In the genomic region with DNA sequence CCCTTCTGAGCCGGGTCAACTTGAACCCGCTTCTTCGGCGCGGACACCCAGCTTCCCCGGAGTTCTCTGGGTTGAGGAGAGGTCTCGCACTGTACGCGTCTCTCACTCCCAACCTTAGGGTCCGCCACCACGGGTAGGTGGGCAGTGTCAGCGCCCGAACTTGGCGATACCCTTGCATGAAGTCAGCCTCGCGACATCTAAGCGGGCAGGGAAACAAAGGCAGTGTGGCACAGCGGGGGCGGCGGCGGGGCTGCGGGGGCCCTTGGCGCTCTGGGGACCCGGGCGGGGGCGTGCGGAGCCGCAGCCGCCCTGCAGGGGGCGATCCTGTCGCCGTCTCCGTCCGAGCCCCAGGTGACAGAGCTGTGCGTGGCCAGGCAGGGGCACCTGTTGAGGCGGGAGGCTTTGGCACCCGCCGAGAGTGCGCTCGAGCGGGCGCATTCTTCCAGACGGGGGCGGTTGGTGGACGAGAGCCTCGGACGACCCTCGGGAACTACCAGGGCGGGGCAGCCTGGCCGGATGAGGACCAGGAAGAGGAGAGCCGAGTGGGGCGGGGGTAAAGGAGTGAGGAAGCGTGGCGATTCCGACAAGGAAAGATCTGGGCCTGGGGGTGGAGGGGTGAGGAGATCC, we compare ENCODE assay signal across 9 cellular contexts. TPM values are rescaled to one million over a fixed set of nuclear protein-coding genes. Genes with fewer than 3 reads are reported as not detected.
DNase-seq lines count a peak whose midpoint lies in the region; ATAC-seq and TF ChIP-seq lines count a peak whose summit lies in the region.
"Had no signal": no experiment of that assay in that cellular context is flagged by ENCODE, and none has a peak within 500 bp of the region (broad histone marks: within the 10 kb centered on the region; RNA-seq: fewer than 3 reads in every experiment).

No MANE protein-coding gene starts in this region.

- H3K9me2 ChIP-seq in GM23338 (ENCODE audit: insufficient read depth) = no peaks in the 10 kb centered on the region

- no peaks in the 10 kb centered on the region for H3K79me2 ChIP-seq in GM23338 (replicated peaks; ENCODE audit: insufficient read depth)

- H3K36me3 Mint-ChIP-seq in GM23338 (ENCODE audit: low read depth) = no peaks in the 10 kb centered on the region; the same call in 2 of the 3 replicates

- H3K4me3 ChIP-seq in BJ (ENCODE audit: low read depth, low read length) (peak overlapping the region; percentile 46), GM23338 (peak overlapping the region; percentile 80), WERI-Rb-1 (ENCODE audit: low read depth, low read length) (peak overlapping the region; percentile 58), ectodermal cell (ENCODE audit: insufficient read depth, low read depth, low read length) (peak overlapping the region; percentile 42), mucosa of descending colon (no peak overlapping the region), testis (peak overlapping the region; percentile 55 to 64)

- no peak overlapping the region for H3K27ac Mint-ChIP-seq in GM23338

- DNase-seq in BJ (ENCODE audit: low read depth) (no peak), GM23338 (ENCODE audit: low spot score) (peak; percentile 79), WERI-Rb-1 (peak; percentile 57), mucosa of descending colon (peak in 2 of 3 donors; percentile 38 to 64), testis (peak; percentile 24), occipital lobe (lab: John Stamatoyannopoulos, UW) (no peak)

- H3K9me3 Mint-ChIP-seq in GM23338 = no peaks in the 10 kb centered on the region; the same call in 2 of the 3 replicates

- ATAC-seq in GM23338 (peak; percentile 50), mucosa of descending colon (peak; percentile 75), HG02870 (IDR thresholded peaks at IDR 0.05; ENCODE audit: unreplicated experiment) (no peak)

- TF ChIP-seq POLR2A in testis (IDR thresholded peaks at IDR 0.05) = no peak

- H3K4me1 Mint-ChIP-seq in GM23338 = peaks cover 22% of the 10 kb centered on the region

- CTCF ChIA-PET in BJ (lab: Yijun Ruan, JAX) = interaction anchor here (1.6 to 3.4 kb wide), 2 partner anchors 12 to 56 kb away, joined by 3 to 17 read pairs; no protein-coding TSS in a partner anchor

- H3K27ac ChIP-seq in GM23338 (ENCODE audit: low read depth) = no peak overlapping the region
- no peak overlapping the region for H3K27ac ChIP-seq in WERI-Rb-1
- H3K27ac ChIP-seq in ectodermal cell (ENCODE audit: insufficient read depth, low read depth, low read length, poor library complexity, severe bottlenecking) = no peak overlapping the region
- H3K27ac ChIP-seq in testis = no peak overlapping the region
- H3K27ac ChIP-seq: neutrophil had no signal

- intact Hi-C loops in mucosa of descending colon (cut with DNase I, micrococcal nuclease) = no loop called here
- intact Hi-C loops in testis (cut with DNase I; ENCODE audit: low total_unique reads) = no loop called here

- peak overlapping the region; percentile 85 for H3K4me3 Mint-ChIP-seq in GM23338

- H3K9me3 ChIP-seq in WERI-Rb-1 (ENCODE audit: severe bottlenecking) = no peaks in the 10 kb centered on the region
- H3K9me3 ChIP-seq in ectodermal cell (ENCODE audit: control insufficient read depth, low read length) = no peaks in the 10 kb centered on the region
- H3K9me3 ChIP-seq in mucosa of descending colon = no peaks in the 10 kb centered on the region
- no peaks in the 10 kb centered on the region for H3K9me3 ChIP-seq in testis
- H3K9me3 ChIP-seq: neutrophil had no signal

- 1% methylated on average over 55 of the region's 55 CpGs for WGBS in ectodermal cell, 2 experiments
- 0 to 1% methylated on average over 19 to 51 of the region's 55 CpGs for WGBS in testis, 2 donors

- H3K27me3 ChIP-seq in BJ (ENCODE audit: control insufficient read depth, insufficient read depth, low read length) = peaks cover 28% of the 10 kb centered on the region
- H3K27me3 ChIP-seq in GM23338 (ENCODE audit: insufficient read depth) = peaks cover 70% of the 10 kb centered on the region
- peaks cover 10% of the 10 kb centered on the region for H3K27me3 ChIP-seq in WERI-Rb-1 (ENCODE audit: insufficient read depth, low read depth, severe bottlenecking)
- H3K27me3 ChIP-seq in ectodermal cell (ENCODE audit: control insufficient read depth, insufficient read depth, low read length, poor library complexity, severe bottlenecking) = peaks cover 53% of the 10 kb centered on the region
- no peaks in the 10 kb centered on the region for H3K27me3 ChIP-seq in testis

- H3K4me1 ChIP-seq in GM23338 (ENCODE audit: insufficient read depth) = peaks cover 21% of the 10 kb centered on the region
- H3K4me1 ChIP-seq in ectodermal cell (ENCODE audit: control insufficient read depth, insufficient read depth, low read length) = peaks cover 18% of the 10 kb centered on the region
- H3K4me1 ChIP-seq in mucosa of descending colon (ENCODE audit: low read depth) = peaks cover 24% of the 10 kb centered on the region
- H3K4me1 ChIP-seq in testis = peaks cover 5% of the 10 kb centered on the region

- H3K36me3 ChIP-seq in BJ (ENCODE audit: control insufficient read depth, insufficient read depth, low read length) (no peaks in the 10 kb centered on the region), GM23338 (ENCODE audit: insufficient read depth) (no peaks in the 10 kb centered on the region), WERI-Rb-1 (no peaks in the 10 kb centered on the region), ectodermal cell (ENCODE audit: control insufficient read depth, insufficient read depth, low read length) (no peaks in the 10 kb centered on the region), mucosa of descending colon (ENCODE audit: low read depth) (no peaks in the 10 kb centered on the region), testis (ENCODE audit: low read depth, missing control alignments) (no peaks in the 10 kb centered on the region)
- H3K36me3 ChIP-seq: neutrophil had no signal

- peak overlapping the region; percentile 98 for H2AFZ ChIP-seq in GM23338

- peak; percentile 51 for TF ChIP-seq CTCF in BJ (IDR thresholded peaks at IDR 0.05; ENCODE audit: insufficient read depth, low read depth, low read length)
- peak; percentile 65 to 66 for TF ChIP-seq CTCF in GM23338 (conservative IDR thresholded peaks at IDR 0.05; ENCODE audit: low read depth in 2 of 2)
- TF ChIP-seq CTCF in WERI-Rb-1 (IDR thresholded peaks at IDR 0.05; ENCODE audit: low read depth, low read length) = peak; percentile 86
- peak; percentile 70 for TF ChIP-seq CTCF in mucosa of descending colon (IDR thresholded peaks at IDR 0.05)
- TF ChIP-seq CTCF in testis (IDR thresholded peaks at IDR 0.05) = peak in 2 of 3 experiments; percentile 34 to 73

- POLR2A ChIA-PET in BJ (lab: Charles Lee) = no interaction called here

- peaks cover 13% of the 10 kb centered on the region for H3F3A ChIP-seq in GM23338 (replicated peaks; ENCODE audit: low read depth)

- no peaks in the 10 kb centered on the region for H4K20me1 ChIP-seq in GM23338 (replicated peaks; ENCODE audit: insufficient read depth)

- H3K27me3 Mint-ChIP-seq in GM23338 (ENCODE audit: insufficient read depth, low read depth, poor library complexity) = peaks cover 44% of the 10 kb centered on the region

- H3K4me2 ChIP-seq in GM23338 = peak overlapping the region; percentile 89

TF ChIP-seq in GM23338, 12 proteins besides CTCF, POLR2A, EP300 and RAD21:
- TF ChIP-seq, protein P1, sequence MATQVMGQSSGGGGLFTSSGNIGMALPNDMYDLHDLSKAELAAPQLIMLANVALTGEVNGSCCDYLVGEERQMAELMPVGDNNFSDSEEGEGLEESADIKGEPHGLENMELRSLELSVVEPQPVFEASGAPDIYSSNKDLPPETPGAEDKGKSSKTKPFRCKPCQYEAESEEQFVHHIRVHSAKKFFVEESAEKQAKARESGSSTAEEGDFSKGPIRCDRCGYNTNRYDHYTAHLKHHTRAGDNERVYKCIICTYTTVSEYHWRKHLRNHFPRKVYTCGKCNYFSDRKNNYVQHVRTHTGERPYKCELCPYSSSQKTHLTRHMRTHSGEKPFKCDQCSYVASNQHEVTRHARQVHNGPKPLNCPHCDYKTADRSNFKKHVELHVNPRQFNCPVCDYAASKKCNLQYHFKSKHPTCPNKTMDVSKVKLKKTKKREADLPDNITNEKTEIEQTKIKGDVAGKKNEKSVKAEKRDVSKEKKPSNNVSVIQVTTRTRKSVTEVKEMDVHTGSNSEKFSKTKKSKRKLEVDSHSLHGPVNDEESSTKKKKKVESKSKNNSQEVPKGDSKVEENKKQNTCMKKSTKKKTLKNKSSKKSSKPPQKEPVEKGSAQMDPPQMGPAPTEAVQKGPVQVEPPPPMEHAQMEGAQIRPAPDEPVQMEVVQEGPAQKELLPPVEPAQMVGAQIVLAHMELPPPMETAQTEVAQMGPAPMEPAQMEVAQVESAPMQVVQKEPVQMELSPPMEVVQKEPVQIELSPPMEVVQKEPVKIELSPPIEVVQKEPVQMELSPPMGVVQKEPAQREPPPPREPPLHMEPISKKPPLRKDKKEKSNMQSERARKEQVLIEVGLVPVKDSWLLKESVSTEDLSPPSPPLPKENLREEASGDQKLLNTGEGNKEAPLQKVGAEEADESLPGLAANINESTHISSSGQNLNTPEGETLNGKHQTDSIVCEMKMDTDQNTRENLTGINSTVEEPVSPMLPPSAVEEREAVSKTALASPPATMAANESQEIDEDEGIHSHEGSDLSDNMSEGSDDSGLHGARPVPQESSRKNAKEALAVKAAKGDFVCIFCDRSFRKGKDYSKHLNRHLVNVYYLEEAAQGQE (IDR thresholded peaks at IDR 0.05; ENCODE audit: unreplicated experiment) = no peak
- TF ChIP-seq ZNF114 (CRISPR knock-in tag; IDR thresholded peaks at IDR 0.05) (no peak), CREB1 (CRISPR knock-in tag; IDR thresholded peaks at IDR 0.05; ENCODE audit: low read depth) (0 out of 2 replicates have a peak, but pooled peaks have one; percentile 20), EZH2phosphoT487 (IDR thresholded peaks at IDR 0.05; ENCODE audit: unreplicated experiment) (no peak), EZH2 (IDR thresholded peaks at IDR 0.05; ENCODE audit: low read depth, unreplicated experiment) (no peak)
TF ChIP-seq in GM23338: peak in this region for 1.

RNA-seq across cellular contexts. Expression of a gene that starts 1.1 kb away (rescaled TPM):
- 1.4 and 1.7 TPM in 2 replicates for polyA plus RNA-seq in BJ (2011; rRNA removed)
- polyA minus RNA-seq in BJ (2011; rRNA and poly(A)+ RNA removed) = 0.67 and 2.4 TPM in 2 replicates
- total RNA-seq in GM23338 (2014; rRNA removed; shearing (Covaris generic)) = 2.9 and 5.3 TPM in 2 replicates
- 0.90 and 1.5 TPM in 2 replicates for polyA plus RNA-seq in GM23338 (2016; fragmentation: Nextera tagmentation; extraction: Ambion mirVana)
- polyA plus RNA-seq in ectodermal cell (2013, experiment 1 of 4) = 15.1 TPM
- polyA plus RNA-seq in ectodermal cell (2013, experiment 2 of 4) = 12.3 TPM
- 11.9 TPM for polyA plus RNA-seq in ectodermal cell (2013, experiment 3 of 4)
- 12.8 TPM for polyA plus RNA-seq in ectodermal cell (2013, experiment 4 of 4)
- 1 to 10 TPM in 2 of 3 donors, under 1 TPM in 1; 0.87 to 6.4 (median 1.8) TPM for total RNA-seq in mucosa of descending colon
- total RNA-seq in testis = 1 to 10 TPM; 5.6 to 6.3 TPM
- 11.1 TPM for polyA plus RNA-seq in testis (ENCODE audit: insufficient read depth, low read depth, low replicate concordance)
- total RNA-seq in occipital lobe = 5.5 TPM

Comparison
In these comparisons a context has a peak if more than half of its experiments do, and no peak if none do; other contexts are left out.
1. DNase-seq: peak in GM23338 (single experiment), WERI-Rb-1 (single experiment), mucosa of descending colon (2 of 3) and testis (single experiment); none in BJ (single experiment) and occipital lobe (single experiment).
2. Peak in every context shown above with its lines, with median percentiles within 50 percentile points of each other: CTCF ChIP-seq.